In genomic region chr1:238360474-238360873, GRCh38 we compare ENCODE assay signal across 24 cellular contexts.
"Had no signal": no experiment of that assay in that cellular context is flagged by ENCODE, and none has a peak within 500 bp of the region (broad histone marks: within the 10 kb centered on the region; RNA-seq: fewer than 3 reads in every experiment).

No MANE protein-coding gene starts in this region.

- H3K79me2 ChIP-seq: hepatocyte had no signal

- H3K4me1 ChIP-seq: heart right ventricle, left ventricle myocardium inferior, pancreas, prostate gland, sigmoid colon, spleen, tibial nerve, upper lobe of left lung had no signal

- H3K27me3 ChIP-seq: heart right ventricle, hepatocyte, pancreas, sigmoid colon, spleen, tibial nerve, upper lobe of left lung had no signal

- H3K36me3 ChIP-seq: heart right ventricle, left ventricle myocardium inferior, pancreas, prostate gland, sigmoid colon, spleen, tibial nerve, upper lobe of left lung had no signal

- H3K4me3 Mint-ChIP-seq: naive thymus-derived CD4-positive, alpha-beta T cell; natural killer cell treated with Interleukin-12 subunit alpha and Interleukin-12 subunit beta and Interleukin-15 and Interleukin-18, amount 100 ng/mL, for 72 hours; stimulated activated effector memory CD8-positive, alpha-beta T cell treated with anti-CD3 and anti-CD28 coated beads, Interleukin-12 subunit alpha, Interleukin-12 subunit beta, amount 100 ng/mL, for 72 hours; stimulated activated naive CD8-positive, alpha-beta T cell treated with anti-CD3 and anti-CD28 coated beads, Interleukin-15, amount 100 ng/mL, for 72 hours had no signal

- H3K9me3 ChIP-seq: heart right ventricle, left ventricle myocardium inferior, mucosa of descending colon, pancreas, prostate gland, sigmoid colon, spleen, tibial nerve, upper lobe of left lung had no signal

- H3K27ac Mint-ChIP-seq: naive thymus-derived CD4-positive, alpha-beta T cell; natural killer cell treated with Interleukin-12 subunit alpha and Interleukin-12 subunit beta and Interleukin-15 and Interleukin-18, amount 100 ng/mL, for 72 hours; stimulated activated effector memory CD8-positive, alpha-beta T cell treated with anti-CD3 and anti-CD28 coated beads, Interleukin-12 subunit alpha, Interleukin-12 subunit beta, amount 100 ng/mL, for 72 hours; stimulated activated naive CD8-positive, alpha-beta T cell treated with anti-CD3 and anti-CD28 coated beads, Interleukin-15, amount 100 ng/mL, for 72 hours had no signal

- H3K27me3 Mint-ChIP-seq: naive thymus-derived CD4-positive, alpha-beta T cell; natural killer cell treated with Interleukin-12 subunit alpha and Interleukin-12 subunit beta and Interleukin-15 and Interleukin-18, amount 100 ng/mL, for 72 hours; stimulated activated naive CD8-positive, alpha-beta T cell treated with anti-CD3 and anti-CD28 coated beads, Interleukin-15, amount 100 ng/mL, for 72 hours had no signal

- DNase-seq: heart right ventricle; islet precursor cell; left ventricle myocardium inferior; midbrain; mucosa of descending colon; naive thymus-derived CD4-positive, alpha-beta T cell; pancreas; posterior cingulate gyrus; retina; right cardiac atrium; sigmoid colon; small intestine; spleen; stimulated activated CD4-positive, alpha-beta T cell treated with anti-CD3 and anti-CD28 coated beads, Interleukin-4, amount 100 ng/mL, for 24 hours; stimulated activated naive CD4-positive, alpha-beta T cell treated with Interleukin-2 at 50 U/mL for 16 hours; stimulated activated naive CD8-positive, alpha-beta T cell treated with anti-CD3 and anti-CD28 coated beads, Interleukin-15, amount 100 ng/mL, for 72 hours; substantia nigra; upper lobe of left lung had no signal

- H3K27ac ChIP-seq: heart right ventricle, hepatocyte, left ventricle myocardium inferior, pancreas, prostate gland, sigmoid colon, spleen, tibial nerve, upper lobe of left lung had no signal

- H3K36me3 Mint-ChIP-seq: naive thymus-derived CD4-positive, alpha-beta T cell; natural killer cell treated with Interleukin-12 subunit alpha and Interleukin-12 subunit beta and Interleukin-15 and Interleukin-18, amount 100 ng/mL, for 72 hours; stimulated activated effector memory CD8-positive, alpha-beta T cell treated with anti-CD3 and anti-CD28 coated beads, Interleukin-12 subunit alpha, Interleukin-12 subunit beta, amount 100 ng/mL, for 72 hours had no signal

- H3K4me3 ChIP-seq: heart right ventricle, hepatocyte, left ventricle myocardium inferior, lung, mucosa of descending colon, pancreas, prostate gland, sigmoid colon, spleen, tibial nerve, upper lobe of left lung had no signal

- H2AFZ ChIP-seq: hepatocyte had no signal

- H3K4me1 Mint-ChIP-seq: naive thymus-derived CD4-positive, alpha-beta T cell; stimulated activated effector memory CD8-positive, alpha-beta T cell treated with anti-CD3 and anti-CD28 coated beads, Interleukin-12 subunit alpha, Interleukin-12 subunit beta, amount 100 ng/mL, for 72 hours; stimulated activated naive CD8-positive, alpha-beta T cell treated with anti-CD3 and anti-CD28 coated beads, Interleukin-15, amount 100 ng/mL, for 72 hours had no signal

- ATAC-seq: heart right ventricle; mucosa of descending colon; naive thymus-derived CD4-positive, alpha-beta T cell; natural killer cell treated with Interleukin-12 subunit alpha and Interleukin-12 subunit beta and Interleukin-15 and Interleukin-18, amount 100 ng/mL, for 72 hours; pancreas; right cardiac atrium; stimulated activated effector memory CD8-positive, alpha-beta T cell treated with anti-CD3 and anti-CD28 coated beads, Interleukin-12 subunit alpha, Interleukin-12 subunit beta, amount 100 ng/mL, for 72 hours; stimulated activated naive CD8-positive, alpha-beta T cell treated with anti-CD3 and anti-CD28 coated beads, Interleukin-15, amount 100 ng/mL, for 72 hours had no signal

- H3K4me2 ChIP-seq: hepatocyte had no signal
